In the genomic region with DNA sequence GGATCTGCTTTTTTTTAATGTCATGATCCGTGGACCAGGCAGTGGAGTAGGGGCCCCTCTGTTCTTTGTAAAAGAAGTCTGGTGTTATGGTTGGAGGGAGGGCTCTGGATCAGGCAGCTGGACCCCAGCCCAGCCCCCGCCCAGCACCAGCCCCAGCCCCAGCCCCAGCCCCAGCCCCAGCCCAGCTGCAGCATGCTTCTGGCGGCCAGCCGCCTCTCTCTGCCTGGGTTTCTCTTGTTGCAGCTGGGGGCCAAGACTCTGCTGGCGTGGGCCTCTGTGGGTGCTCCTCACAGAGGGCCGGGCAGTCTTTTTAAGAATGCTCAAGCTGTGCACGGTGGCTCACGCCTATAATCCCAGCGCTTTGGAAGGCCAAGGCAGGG, we compare ENCODE assay signal across 19 cellular contexts.
"Had no signal": no experiment of that assay in that cellular context is flagged by ENCODE, and none has a peak within 500 bp of the region (broad histone marks: within the 10 kb centered on the region; RNA-seq: fewer than 3 reads in every experiment).

No MANE protein-coding gene starts in this region.

- H3K27ac Mint-ChIP-seq: activated CD8-positive, alpha-beta memory T cell treated with anti-CD3 and anti-CD28 coated beads, Interleukin-2, amount 10 ng/mL, durations not matched to agents 7 days and 5 days; activated naive CD4-positive, alpha-beta T cell treated with anti-CD3 and anti-CD28 coated beads, Interleukin-2, amount 50 U/mL, for 24 hours; activated T-helper 2 cell treated with anti-CD3 and anti-CD28 coated beads, Interferon-gamma antibody, Interleukin-2, Interleukin-4, amounts not matched to agents 10 μg/mL and 5 μg/mL and 100 μg/mL, durations not matched to agents 14 hours and 24 hours and 36 hours; nephron progenitor cell had no signal

- H3K9me3 Mint-ChIP-seq: activated naive CD4-positive, alpha-beta T cell treated with anti-CD3 and anti-CD28 coated beads, Interleukin-2, amount 50 U/mL, for 24 hours; activated T-helper 2 cell treated with anti-CD3 and anti-CD28 coated beads, Interferon-gamma antibody, Interleukin-2, Interleukin-4, amounts not matched to agents 10 μg/mL and 5 μg/mL and 100 μg/mL, durations not matched to agents 14 hours and 24 hours and 36 hours; nephron progenitor cell had no signal

- H3K27ac ChIP-seq: adrenal gland, brain microvascular endothelial cell, epithelial cell of prostate, SK-N-MC, tibial artery had no signal

- H3K27me3 Mint-ChIP-seq: activated CD8-positive, alpha-beta memory T cell treated with anti-CD3 and anti-CD28 coated beads, Interleukin-2, amount 10 ng/mL, durations not matched to agents 7 days and 5 days; activated naive CD4-positive, alpha-beta T cell treated with anti-CD3 and anti-CD28 coated beads, Interleukin-2, amount 50 U/mL, for 24 hours had no signal

- H3K27me3 ChIP-seq: adrenal gland, brain microvascular endothelial cell, tibial artery had no signal

- H3K4me3 Mint-ChIP-seq: activated CD8-positive, alpha-beta memory T cell treated with anti-CD3 and anti-CD28 coated beads, Interleukin-2, amount 10 ng/mL, durations not matched to agents 7 days and 5 days; activated naive CD4-positive, alpha-beta T cell treated with anti-CD3 and anti-CD28 coated beads, Interleukin-2, amount 50 U/mL, for 24 hours; nephron progenitor cell had no signal

- H3K4me3 ChIP-seq: adrenal gland, SK-N-MC, tibial artery had no signal

- H3K9me3 ChIP-seq: adrenal gland, tibial artery had no signal

- ATAC-seq: activated CD4-positive, CD25-positive, alpha-beta regulatory T cell treated with anti-CD3 and anti-CD28 coated beads, Interleukin-2, amount 50 U/mL, for 24 hours; activated CD8-positive, alpha-beta memory T cell treated with anti-CD3 and anti-CD28 coated beads, Interleukin-2, amount 10 ng/mL, durations not matched to agents 7 days and 5 days; sciatic nerve had no signal

- DNase-seq: activated CD4-positive, alpha-beta T cell treated with anti-CD3 and anti-CD28 coated beads, Interleukin-2, amount 50 U/mL, for 4 hours; activated CD8-positive, alpha-beta memory T cell treated with anti-CD3 and anti-CD28 coated beads, Interleukin-2, amount 10 ng/mL, durations not matched to agents 7 days and 5 days; activated T-cell treated with anti-CD3 and anti-CD28 coated beads, Interleukin-2, amount 50 U/mL, for 1 hour; adrenal gland; brain microvascular endothelial cell; dermis blood vessel endothelial cell; kidney glomerular epithelial cell; mesendoderm; nephron progenitor cell; stimulated activated CD4-positive, alpha-beta T cell treated with anti-CD3 and anti-CD28 coated beads, Interleukin-12 subunit alpha, Interleukin-12 subunit beta, amount 100 ng/mL, for 4 hours; stimulated activated CD4-positive, alpha-beta T cell treated with anti-CD3 and anti-CD28 coated beads, Interleukin-2, amount 100 ng/mL, for 24 hours; T-helper 9 cell; tibial artery had no signal
